In the genomic region with DNA sequence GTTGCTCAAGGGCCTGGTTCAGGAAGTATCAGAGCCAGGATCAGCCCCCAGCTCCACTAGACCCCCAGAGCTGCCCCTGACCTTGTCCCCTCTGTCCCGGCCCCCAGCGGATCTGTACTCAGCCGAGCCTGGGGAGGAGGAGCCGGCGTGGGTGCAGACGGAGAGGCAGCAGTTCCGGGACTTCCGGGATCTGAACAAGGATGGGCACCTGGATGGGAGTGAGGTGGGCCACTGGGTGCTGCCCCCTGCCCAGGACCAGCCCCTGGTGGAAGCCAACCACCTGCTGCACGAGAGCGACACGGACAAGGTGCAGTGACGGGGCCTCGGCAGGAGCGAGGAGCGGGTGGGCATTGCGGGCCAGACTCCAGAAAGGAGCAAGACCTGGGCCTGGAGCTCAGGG, we compare ENCODE assay signal across 1 cellular context.
TF ChIP-seq lines count a peak whose summit lies in the region.

No MANE protein-coding gene starts in this region.

TF ChIP-seq in HepG2, 621 proteins besides CTCF, POLR2A, EP300 and RAD21:
- peak; percentile 49 for TF ChIP-seq AGO2 (optimal IDR thresholded peaks at IDR 0.05; ENCODE audit: low read depth, low read length)
- TF ChIP-seq, protein P1, sequence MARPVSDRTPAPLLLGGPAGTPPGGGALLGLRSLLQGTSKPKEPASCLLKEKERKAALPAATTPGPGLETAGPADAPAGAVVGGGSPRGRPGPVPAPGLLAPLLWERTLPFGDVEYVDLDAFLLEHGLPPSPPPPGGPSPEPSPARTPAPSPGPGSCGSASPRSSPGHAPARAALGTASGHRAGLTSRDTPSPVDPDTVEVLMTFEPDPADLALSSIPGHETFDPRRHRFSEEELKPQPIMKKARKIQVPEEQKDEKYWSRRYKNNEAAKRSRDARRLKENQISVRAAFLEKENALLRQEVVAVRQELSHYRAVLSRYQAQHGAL (CRISPR knock-in tag; IDR thresholded peaks at IDR 0.05; ENCODE audit: not compliant biosample characterization): no peak
